ENCODE assay signal across 7 cellular contexts in genomic region chr1:149711651-149712050, GRCh38.
DNase-seq lines count a peak whose midpoint lies in the region; ATAC-seq, FAIRE-seq and TF ChIP-seq lines count a peak whose summit lies in the region.
"Not testable (repeated sequence)": the region's sequence is repeated elsewhere in the genome, so short reads cannot be mapped to it uniquely, and the experiment has no call there.

No MANE protein-coding gene starts in this region.

- H3K4me1 Mint-ChIP-seq in WTC11, result not testable (repeated sequence)

- peak; percentile 39 for ATAC-seq in GM18505 (IDR thresholded peaks at IDR 0.05; ENCODE audit: unreplicated experiment)
- ATAC-seq in WTC11, result peak; percentile 83
- ATAC-seq in pancreas, result peak; percentile 65 to 82 (median 76)

- WGBS in pancreas, 2 donors, result 40 to 41% methylated on average over 1 of the region's 12 CpGs

- H3K36me3 Mint-ChIP-seq in WTC11, result not testable (repeated sequence)

- not testable (repeated sequence) for TF ChIP-seq POLR2A in GM18505 (IDR thresholded peaks at IDR 0.05; ENCODE audit: borderline replicate concordance, extremely low read depth, insufficient read depth, insufficient read length)

- CTCF ChIA-PET in WTC11 (lab: Charles Lee), result not testable (repeated sequence)

- H3K36me3 ChIP-seq in H7 (replicated peaks; ENCODE audit: control insufficient read depth, insufficient read depth, low read length); HUES6 (ENCODE audit: control insufficient read depth, insufficient read depth, low read length); iPS-18a (ENCODE audit: control insufficient read depth, low read depth, low read length); pancreas: not testable (repeated sequence)

- intact Hi-C loops in pancreas (cut with DNase I), result not testable (repeated sequence)

- H3K4me1 ChIP-seq in HUES6 (ENCODE audit: control insufficient read depth, insufficient read depth, low read length); iPS-18a (ENCODE audit: control insufficient read depth, low read depth, low read length); pancreas: not testable (repeated sequence)

- POLR2A ChIA-PET in WTC11 (lab: Charles Lee), result not testable (repeated sequence)

- H3K27me3 Mint-ChIP-seq in WTC11 (ENCODE audit: low read depth), result not testable (repeated sequence)

- peak overlapping the region; percentile 31 for H3K4me3 ChIP-seq in H7 (ENCODE audit: insufficient read depth, low read depth, low read length)
- H3K4me3 ChIP-seq in HUES6 (ENCODE audit: low read depth, low read length), result peak overlapping the region; percentile 60
- H3K4me3 ChIP-seq in fibroblast of villous mesenchyme (ENCODE audit: low read depth, low read length), result peak overlapping the region; percentile 34
- H3K4me3 ChIP-seq in iPS-18a (ENCODE audit: low read length), result peak overlapping the region; percentile 40
- H3K4me3 ChIP-seq in pancreas, result not testable (repeated sequence)

- H3K9me3 Mint-ChIP-seq in WTC11, result not testable (repeated sequence)

- H3K27ac ChIP-seq in HUES6 (ENCODE audit: low read depth, low read length); iPS-18a (ENCODE audit: low read length); pancreas: not testable (repeated sequence)

- TF ChIP-seq CTCF in WTC11 (IDR thresholded peaks at IDR 0.05); fibroblast of villous mesenchyme (IDR thresholded peaks at IDR 0.05; ENCODE audit: insufficient read depth, low read depth, low read length); pancreas (IDR thresholded peaks at IDR 0.05): not testable (repeated sequence)

- H3K27ac Mint-ChIP-seq in WTC11, result not testable (repeated sequence)

- DNase-seq in H7; WTC11 (ENCODE audit: low spot score); fibroblast of villous mesenchyme (ENCODE audit: low read depth); pancreas: not testable (repeated sequence)

- H3K4me3 Mint-ChIP-seq in WTC11, result not testable (repeated sequence)

- not testable (repeated sequence) for H3K9ac ChIP-seq in HUES6 (ENCODE audit: low read length); iPS-18a (ENCODE audit: low read length)

- not testable (repeated sequence) for H3K27me3 ChIP-seq in H7 (ENCODE audit: control insufficient read depth, insufficient read depth, low read length); HUES6 (ENCODE audit: control insufficient read depth, insufficient read depth, low read length); iPS-18a (ENCODE audit: control insufficient read depth, insufficient read depth, low read length); pancreas

- H3K9me3 ChIP-seq in HUES6 (ENCODE audit: control insufficient read depth, insufficient read depth, low read depth, low read length); iPS-18a (ENCODE audit: control insufficient read depth, low read depth, low read length); pancreas: not testable (repeated sequence)

- not testable (repeated sequence) for FAIRE-seq in pancreas (lab: Jason Lieb, UNC)
